8 cellular contexts compared by ENCODE assay signal in genomic region chr16:58732545-58733247, GRCh38. TPM values are rescaled to one million over a fixed set of nuclear protein-coding genes. Genes with fewer than 3 reads are reported as not detected.
A peak's percentile ranks its signal among the peaks of the same experiment; 100 is the strongest.
DNase-seq lines count a peak whose midpoint lies in the region; ATAC-seq and TF ChIP-seq lines count a peak whose summit lies in the region.

No MANE protein-coding gene starts in this region.

- H3K27me3 ChIP-seq in ascending aorta (no peaks in the 10 kb centered on the region), right lobe of liver (no peaks in the 10 kb centered on the region), tibial nerve (no peaks in the 10 kb centered on the region)

- intact Hi-C loops in ascending aorta (cut with DNase I) = loop anchor here (2.0 kb wide), 2 partner anchors 48 to 104 kb away; partner anchors contain the start of genes CNOT1 and SLC38A7
- intact Hi-C loops in right lobe of liver (cut with DNase I) = loop anchor here in 1 of 2 donors (10.0 kb wide), 1 partner anchor 48 kb away; the partner anchor contains the start of gene SLC38A7
- intact Hi-C loops in posterior vena cava (cut with DNase I) = no loop called here

- H3K4me1 ChIP-seq in ascending aorta (peaks cover 12 to 14% of the 10 kb centered on the region in 2 donors), right lobe of liver (peaks cover 0 to 53% (median 31%) of the 10 kb centered on the region in 4 donors), tibial nerve (peaks cover 0 to 26% (median 8%) of the 10 kb centered on the region in 4 donors)

- H3K36me3 ChIP-seq in ascending aorta (no peaks in the 10 kb centered on the region), right lobe of liver (no peaks in the 10 kb centered on the region), tibial nerve (no peaks in the 10 kb centered on the region)

- in situ Hi-C loops in Caki2 (cut with HindIII; ENCODE audit: low pct_unique_long_range_greater_than_20kb, low sequenced_read_pairs) = no loop called here

- 15% methylated on average over 9 of the region's 9 CpGs for WGBS in right lobe of liver (ENCODE audit: insufficient coverage, low coverage, low lambda C conversion rate, missing lambda C conversion rate)
- WGBS in tibial nerve, 2 donors = 52 to 61% methylated on average over 9 of the region's 9 CpGs

- no peak for TF ChIP-seq EP300 in tibial nerve (IDR thresholded peaks at IDR 0.05)

- peak overlapping the region; percentile 85 to 93 for H3K4me3 ChIP-seq in ascending aorta
- peak overlapping the region; percentile 87 to 96 (median 90) for H3K4me3 ChIP-seq in right lobe of liver
- peak overlapping the region in 3 of 4 donors; percentile 78 to 97 (median 79) for H3K4me3 ChIP-seq in tibial nerve

- TF ChIP-seq CTCF in ascending aorta (IDR thresholded peaks at IDR 0.05) (no peak), right lobe of liver (IDR thresholded peaks at IDR 0.05) (no peak), tibial nerve (IDR thresholded peaks at IDR 0.05) (no peak)

- H3K9me3 ChIP-seq in ascending aorta = no peaks in the 10 kb centered on the region
- H3K9me3 ChIP-seq in right lobe of liver = no peaks in the 10 kb centered on the region
- H3K9me3 ChIP-seq in tibial nerve = no peaks in the 10 kb centered on the region

- peak; percentile 13 for DNase-seq in Caki2 (ENCODE audit: low read depth)
- peak; percentile 38 for DNase-seq in HPDE6-E6E7 (ENCODE audit: extremely low spot score)
- no peak for DNase-seq in ascending aorta (ENCODE audit: low spot score in 2 of 2)
- DNase-seq in right lobe of liver = no peak
- DNase-seq in tibial nerve (ENCODE audit: low spot score in 2 of 2) = no peak
- no peak for DNase-seq in NCI-H187 (lab: John Stamatoyannopoulos, UW)
- DNase-seq in posterior vena cava (ENCODE audit: low spot score) = no peak

- peak; percentile 34 for ATAC-seq in GM19467 (IDR thresholded peaks at IDR 0.05; ENCODE audit: unreplicated experiment)
- ATAC-seq in right lobe of liver = no peak

- TF ChIP-seq POLR2A in right lobe of liver (IDR thresholded peaks at IDR 0.05) (no peak), tibial nerve (IDR thresholded peaks at IDR 0.05) (no peak)

- H3K27ac ChIP-seq in ascending aorta (peak overlapping the region; percentile 75 to 81), right lobe of liver (peak overlapping the region; percentile 75 to 97 (median 91)), tibial nerve (peak overlapping the region in 3 of 4 donors; percentile 50 to 74 (median 62))

RNA-seq across cellular contexts. Expression of gene GOT2, which starts 1.4 kb away (rescaled TPM):
- 58.3 and 63.1 TPM in 2 replicates for total RNA-seq in Caki2 (2014; rRNA removed; shearing (Covaris generic); ENCODE audit: low replicate concordance)
- total RNA-seq in ascending aorta = 48.7 TPM
- total RNA-seq in right lobe of liver = 100 to 1,000 TPM; 117 to 196 (median 169) TPM
- 10 to 100 TPM; 29.7 to 54.2 (median 34.2) TPM for total RNA-seq in tibial nerve
- total RNA-seq in posterior vena cava = 10 to 100 TPM; 37.6 to 55.5 TPM

RNA-seq across cellular contexts. Expression of gene SLC38A7, which starts 48.1 kb away (rescaled TPM):
- 7.7 and 24.3 TPM in 2 replicates for total RNA-seq in Caki2 (2014; rRNA removed; shearing (Covaris generic); ENCODE audit: low replicate concordance)
- total RNA-seq in ascending aorta (23.5 TPM), right lobe of liver (10 to 100 TPM; 11.4 to 23.8 (median 14.3) TPM), tibial nerve (10 to 100 TPM in 3 of 4 donors, 1 to 10 TPM in 1; 9.0 to 34.8 (median 13.2) TPM), posterior vena cava (10 to 100 TPM; 13.2 to 16.2 TPM)

Comparison
In these comparisons a context has a peak if more than half of its experiments do, and no peak if none do; other contexts are left out.
1. DNase-seq: peak in Caki2 (single experiment) and HPDE6-E6E7 (single experiment); none in ascending aorta (0 of 2), right lobe of liver (0 of 3), tibial nerve (0 of 2), NCI-H187 (0 of 2) and posterior vena cava (single experiment).
2. Peak in every context shown above with its lines, with median percentiles within 50 percentile points of each other: H3K27ac ChIP-seq and H3K4me3 ChIP-seq.